ENCODE assay signal across 1 cellular context in the genomic region with DNA sequence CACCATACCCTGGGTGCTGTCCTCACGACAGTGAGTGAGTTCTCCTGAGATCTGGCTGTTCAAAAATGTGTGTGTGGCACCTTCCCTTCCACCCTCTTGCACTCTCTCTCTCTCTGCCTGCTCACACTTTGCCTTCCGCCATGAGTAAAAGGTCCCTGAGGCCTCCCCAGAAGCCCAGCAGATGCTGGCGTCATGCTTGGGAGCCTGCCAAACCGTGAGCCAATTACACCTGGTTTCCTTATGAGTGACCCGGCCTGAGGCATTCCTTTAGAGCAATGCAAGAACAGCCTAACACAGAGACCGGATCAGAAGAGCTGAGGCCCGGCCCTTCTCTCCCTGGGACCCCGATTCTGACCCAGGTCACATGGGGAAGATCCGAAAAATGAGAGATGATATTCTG.
TF ChIP-seq lines count a peak whose summit lies in the region.

No MANE protein-coding gene starts in this region.

TF ChIP-seq in GM12878, 131 proteins besides CTCF, POLR2A, EP300 and RAD21 (continued from another document):
- TF ChIP-seq, protein P1, sequence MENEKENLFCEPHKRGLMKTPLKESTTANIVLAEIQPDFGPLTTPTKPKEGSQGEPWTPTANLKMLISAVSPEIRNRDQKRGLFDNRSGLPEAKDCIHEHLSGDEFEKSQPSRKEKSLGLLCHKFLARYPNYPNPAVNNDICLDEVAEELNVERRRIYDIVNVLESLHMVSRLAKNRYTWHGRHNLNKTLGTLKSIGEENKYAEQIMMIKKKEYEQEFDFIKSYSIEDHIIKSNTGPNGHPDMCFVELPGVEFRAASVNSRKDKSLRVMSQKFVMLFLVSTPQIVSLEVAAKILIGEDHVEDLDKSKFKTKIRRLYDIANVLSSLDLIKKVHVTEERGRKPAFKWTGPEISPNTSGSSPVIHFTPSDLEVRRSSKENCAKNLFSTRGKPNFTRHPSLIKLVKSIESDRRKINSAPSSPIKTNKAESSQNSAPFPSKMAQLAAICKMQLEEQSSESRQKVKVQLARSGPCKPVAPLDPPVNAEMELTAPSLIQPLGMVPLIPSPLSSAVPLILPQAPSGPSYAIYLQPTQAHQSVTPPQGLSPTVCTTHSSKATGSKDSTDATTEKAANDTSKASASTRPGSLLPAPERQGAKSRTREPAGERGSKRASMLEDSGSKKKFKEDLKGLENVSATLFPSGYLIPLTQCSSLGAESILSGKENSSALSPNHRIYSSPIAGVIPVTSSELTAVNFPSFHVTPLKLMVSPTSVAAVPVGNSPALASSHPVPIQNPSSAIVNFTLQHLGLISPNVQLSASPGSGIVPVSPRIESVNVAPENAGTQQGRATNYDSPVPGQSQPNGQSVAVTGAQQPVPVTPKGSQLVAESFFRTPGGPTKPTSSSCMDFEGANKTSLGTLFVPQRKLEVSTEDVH (IDR thresholded peaks at IDR 0.05; ENCODE audit: low read depth, partially characterized antibody): no peak
- TF ChIP-seq ZNF687 (IDR thresholded peaks at IDR 0.05): no peak
- peak; percentile 47; the same call in 1 of the 2 replicates for TF ChIP-seq CBX5 (IDR thresholded peaks at IDR 0.05; ENCODE audit: low read depth)
- no peak for TF ChIP-seq DPF2 (IDR thresholded peaks at IDR 0.05)
- no peak for TF ChIP-seq MEF2B (IDR thresholded peaks at IDR 0.05; ENCODE audit: partially characterized antibody, poor library complexity, severe bottlenecking)
- no peak for TF ChIP-seq RBBP5 (conservative IDR thresholded peaks at IDR 0.05)
- no peak for TF ChIP-seq ZNF274 (IDR thresholded peaks at IDR 0.05; ENCODE audit: insufficient read depth, insufficient read length)
- TF ChIP-seq YY1 (IDR thresholded peaks at IDR 0.05; ENCODE audit: low read depth, low read length): 0 out of 2 replicates have a peak, but pooled peaks have one; percentile 8
- no peak for TF ChIP-seq ZBTB11 (CRISPR knock-in tag; IDR thresholded peaks at IDR 0.05)
- TF ChIP-seq CBFB (IDR thresholded peaks at IDR 0.05; ENCODE audit: low read depth): no peak
- no peak for TF ChIP-seq TAF1 (IDR thresholded peaks at IDR 0.05; ENCODE audit: borderline replicate concordance, low read depth, low read length)
- TF ChIP-seq ATF2 (IDR thresholded peaks at IDR 0.05; ENCODE audit: low read length): peak; percentile 60; the same call in 1 of the 2 replicates
- peak; percentile 28; the same call in 1 of the 2 replicates for TF ChIP-seq PAX5 (IDR thresholded peaks at IDR 0.05; ENCODE audit: borderline replicate concordance, low read depth, low read length)
- no peak for TF ChIP-seq EZH2 (IDR thresholded peaks at IDR 0.05; ENCODE audit: borderline replicate concordance, control insufficient read depth, low read depth, low read length)
- TF ChIP-seq TBL1XR1 (IDR thresholded peaks at IDR 0.05; ENCODE audit: low read depth, low read length): no peak
- TF ChIP-seq RB1 (IDR thresholded peaks at IDR 0.05; ENCODE audit: borderline replicate concordance): no peak
- TF ChIP-seq LARP7 (IDR thresholded peaks at IDR 0.05): no peak
